In the genomic region with DNA sequence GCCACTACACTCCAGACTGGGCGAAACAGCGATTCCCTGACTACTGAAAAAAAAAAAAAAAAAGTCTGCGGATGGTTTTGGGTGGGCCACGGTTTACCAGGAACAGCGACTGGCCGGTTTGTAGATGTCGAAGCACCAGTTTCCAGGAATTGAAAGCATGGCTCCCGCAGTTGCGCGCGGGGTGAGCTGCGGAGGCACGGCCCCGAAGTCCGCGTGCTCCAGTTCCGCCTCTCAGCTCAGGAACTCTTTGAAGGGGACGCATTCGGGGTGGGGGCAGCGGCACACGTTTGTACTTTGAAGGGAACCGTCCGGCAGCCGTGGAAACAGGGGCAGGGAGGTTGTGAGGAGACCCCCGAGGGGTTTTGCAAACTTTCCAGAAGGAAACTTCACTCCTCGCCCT, we compare ENCODE assay signal across 22 cellular contexts. TPM values are rescaled to one million over a fixed set of nuclear protein-coding genes. Genes with fewer than 3 reads are reported as not detected.
"Had no signal": no experiment of that assay in that cellular context is flagged by ENCODE, and none has a peak within 500 bp of the region (broad histone marks: within the 10 kb centered on the region; RNA-seq: fewer than 3 reads in every experiment).

No MANE protein-coding gene starts in this region.

- H3K36me3 ChIP-seq: MG63 had no signal

- H3K4me2 ChIP-seq: SK-N-SH had no signal

- H3K4me3 ChIP-seq: MG63 had no signal

- H3K36me3 Mint-ChIP-seq: T-cell had no signal

- H3K9ac ChIP-seq: SK-N-SH had no signal

- H3K9me3 ChIP-seq: MG63, SK-N-SH had no signal

- H3K4me3 Mint-ChIP-seq: IgD-negative memory B cell, T-cell had no signal

- H3K4me1 Mint-ChIP-seq: T-cell had no signal

- H3K27ac Mint-ChIP-seq: T-cell had no signal

- H3K9me3 Mint-ChIP-seq: IgD-negative memory B cell, T-cell had no signal

- DNase-seq: KBM-7, MG63, NCI-H1092, NCI-H1105 treated with DMSO at 0.1 percent for 48 hours, NCI-H1417 treated with DMSO at 0.1 percent for 48 hours, NCI-H146, NCI-H1694 treated with DMSO at 0.1 percent for 48 hours, NCI-H1930, NCI-H2081, NCI-H2107, NCI-H2227 treated with DMSO at 0.1 percent for 48 hours, NCI-H524, NCI-H526 treated with DMSO at 0.1 percent for 48 hours, NCI-H774, Right ventricle myocardium superior, RPMI8226, SIG-M5, SK-N-SH, SW 1271, T-cell had no signal

- ATAC-seq: T-cell had no signal

- H3K9me2 ChIP-seq: SK-N-SH had no signal

RNA-seq across cellular contexts. Expression of a gene that starts 27.1 kb away (rescaled TPM):
- total RNA-seq: LHCN-M2 had no signal
